1 cellular context compared by ENCODE assay signal in genomic region chr21:17502985-17503384, GRCh38. TPM values are rescaled to one million over a fixed set of nuclear protein-coding genes. Genes with fewer than 3 reads are reported as not detected.
"Had no signal": no experiment of that assay in that cellular context is flagged by ENCODE, and none has a peak within 500 bp of the region (broad histone marks: within the 10 kb centered on the region; RNA-seq: fewer than 3 reads in every experiment).

No MANE protein-coding gene starts in this region.

RNA-seq across cellular contexts. Expression of gene CXADR, which starts 9.9 kb away (rescaled TPM):
- total RNA-seq: natural killer cell treated with Interleukin-12 subunit alpha and Interleukin-12 subunit beta and Interleukin-15 and Interleukin-18, amount 100 ng/mL, for 72 hours had no signal
